ENCODE assay signal across 12 cellular contexts in the genomic region with DNA sequence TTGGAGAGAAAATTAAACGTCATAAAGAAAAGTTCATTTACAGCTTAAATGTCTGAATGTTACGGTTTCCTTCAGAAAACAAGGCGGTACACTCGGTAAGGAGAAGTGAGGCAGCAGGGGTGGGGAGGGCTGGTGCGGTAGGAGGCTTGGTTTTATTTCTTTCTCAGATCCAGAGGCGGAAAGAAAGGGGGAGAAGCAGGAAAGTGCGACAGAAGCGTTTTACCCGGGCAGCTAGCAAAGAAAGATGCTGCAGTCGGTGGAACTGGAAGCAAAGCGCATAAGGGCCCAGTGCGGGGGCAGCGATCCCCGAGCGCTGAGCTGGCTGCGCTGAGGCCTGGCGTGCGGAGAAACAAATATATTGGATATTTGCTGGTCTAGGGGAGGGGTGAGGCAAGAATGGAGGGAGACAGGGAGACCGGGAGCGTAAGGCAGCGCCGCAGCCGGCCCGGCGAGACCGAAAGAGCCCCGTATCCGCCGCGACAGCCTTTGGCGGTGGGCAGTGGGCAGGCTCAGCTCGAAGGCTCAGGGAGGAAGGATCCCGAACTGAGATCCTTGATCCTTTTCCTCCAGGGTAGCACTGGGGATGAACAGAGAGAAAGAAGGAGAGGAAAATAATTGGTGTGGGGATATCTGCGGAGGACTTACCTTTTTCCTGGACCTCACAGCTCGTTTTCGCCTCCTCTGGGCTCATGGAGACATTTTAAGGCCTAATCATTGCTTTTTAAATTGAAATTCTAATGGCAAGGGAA. TPM values are rescaled to one million over a fixed set of nuclear protein-coding genes. Genes with fewer than 3 reads are reported as not detected.
A peak's percentile ranks its signal among the peaks of the same experiment; 100 is the strongest.
DNase-seq lines count a peak whose midpoint lies in the region; ATAC-seq and TF ChIP-seq lines count a peak whose summit lies in the region.
"Had no signal": no experiment of that assay in that cellular context is flagged by ENCODE, and none has a peak within 500 bp of the region (broad histone marks: within the 10 kb centered on the region; RNA-seq: fewer than 3 reads in every experiment).

No MANE protein-coding gene starts in this region.

- H3K27ac Mint-ChIP-seq in activated B cell treated with CpG ODN at 0.5 μM for 24 hours = no peak overlapping the region
- no peak overlapping the region for H3K27ac Mint-ChIP-seq in osteocyte (ENCODE audit: unreplicated experiment)

- TF ChIP-seq CTCF in activated B cell treated with CpG ODN at 0.5 μM for 24 hours (IDR thresholded peaks at IDR 0.05) (no peak), osteocyte (IDR thresholded peaks at IDR 0.05) (no peak)

- no peak for ATAC-seq in activated B cell treated with CpG ODN at 0.5 μM for 24 hours (ENCODE audit: low read depth)
- ATAC-seq in HG03135 (IDR thresholded peaks at IDR 0.05; ENCODE audit: unreplicated experiment) = no peak
- ATAC-seq: left colon had no signal

- no peaks in the 10 kb centered on the region for H3K36me3 Mint-ChIP-seq in activated B cell treated with CpG ODN at 0.5 μM for 24 hours (ENCODE audit: low read depth)
- H3K36me3 Mint-ChIP-seq in osteocyte (ENCODE audit: unreplicated experiment) = no peaks in the 10 kb centered on the region

- peak overlapping the region; percentile 7 for H3K4me3 Mint-ChIP-seq in activated B cell treated with CpG ODN at 0.5 μM for 24 hours
- H3K4me3 Mint-ChIP-seq in osteocyte (ENCODE audit: unreplicated experiment) = peak overlapping the region; percentile 68

- CTCF ChIA-PET in activated B cell treated with CpG ODN at 0.5 μM for 24 hours (lab: Charles Lee) = no interaction called here

- H3K27me3 Mint-ChIP-seq in activated B cell treated with CpG ODN at 0.5 μM for 24 hours = peaks cover 85% of the 10 kb centered on the region
- H3K27me3 Mint-ChIP-seq in osteocyte (ENCODE audit: unreplicated experiment) = peaks cover 97% of the 10 kb centered on the region

- H3K4me1 Mint-ChIP-seq in activated B cell treated with CpG ODN at 0.5 μM for 24 hours (peaks cover 24% of the 10 kb centered on the region), osteocyte (ENCODE audit: unreplicated experiment) (peaks cover 15% of the 10 kb centered on the region)

- intact Hi-C loops in activated B cell treated with CpG ODN at 0.5 μM for 24 hours (cut with micrococcal nuclease) = loop anchor here (10.0 kb wide), 1 partner anchor 272 kb away; no protein-coding TSS in a partner anchor

- H3K9me3 Mint-ChIP-seq in activated B cell treated with CpG ODN at 0.5 μM for 24 hours (peaks cover 3% of the 10 kb centered on the region), osteocyte (ENCODE audit: unreplicated experiment) (no peaks in the 10 kb centered on the region)

- peak; percentile 49 for DNase-seq in EH (ENCODE audit: low read depth)
- no peak for DNase-seq in activated B cell treated with CpG ODN at 0.5 μM for 24 hours
- DNase-seq in osteocyte (ENCODE audit: extremely low spot score, unreplicated experiment) = no peak
- no peak for DNase-seq in foreskin melanocyte
- no peak for DNase-seq in GM03348 (ENCODE audit: low spot score)
- DNase-seq: DMS53; left colon; NCI-H1417 treated with DMSO at 0.1 percent for 48 hours; PC-9; stimulated activated naive CD4-positive, alpha-beta T cell treated with Interleukin-2 at 50 U/mL for 16 hours had no signal

- POLR2A ChIA-PET in activated B cell treated with CpG ODN at 0.5 μM for 24 hours (lab: Charles Lee) = no interaction called here

RNA-seq across cellular contexts. Expression of gene HOXC11, which starts 6.4 kb away (rescaled TPM):
- total RNA-seq in activated B cell treated with CpG ODN at 0.5 μM for 24 hours (not detected in 2 replicates), osteocyte (not detected in 2 replicates)
- total RNA-seq: left colon had no signal

RNA-seq across cellular contexts. Expression of gene HOTAIR, which starts 8.2 kb away (rescaled TPM):
- total RNA-seq in activated B cell treated with CpG ODN at 0.5 μM for 24 hours (not detected in 2 replicates), osteocyte (not detected in 2 replicates)
- total RNA-seq: epithelial cell of proximal tubule, left colon had no signal

RNA-seq across cellular contexts. Expression of gene HOXC12, which starts 11.9 kb away (rescaled TPM):
- total RNA-seq in activated B cell treated with CpG ODN at 0.5 μM for 24 hours (not detected in 2 replicates), osteocyte (not detected in 2 replicates)
- total RNA-seq: epithelial cell of proximal tubule, left colon had no signal

RNA-seq across cellular contexts. Expression of gene HOXC10, which starts 18.4 kb away (rescaled TPM):
- total RNA-seq in activated B cell treated with CpG ODN at 0.5 μM for 24 hours = not detected in 2 replicates
- total RNA-seq in osteocyte = not detected in 2 replicates
- total RNA-seq: left colon had no signal

RNA-seq across cellular contexts. Expression of gene HOXC13, which starts 27.9 kb away (rescaled TPM):
- total RNA-seq in activated B cell treated with CpG ODN at 0.5 μM for 24 hours (not detected in 2 replicates), osteocyte (not detected in 2 replicates)
- total RNA-seq: epithelial cell of proximal tubule, left colon had no signal
